In the genomic region with DNA sequence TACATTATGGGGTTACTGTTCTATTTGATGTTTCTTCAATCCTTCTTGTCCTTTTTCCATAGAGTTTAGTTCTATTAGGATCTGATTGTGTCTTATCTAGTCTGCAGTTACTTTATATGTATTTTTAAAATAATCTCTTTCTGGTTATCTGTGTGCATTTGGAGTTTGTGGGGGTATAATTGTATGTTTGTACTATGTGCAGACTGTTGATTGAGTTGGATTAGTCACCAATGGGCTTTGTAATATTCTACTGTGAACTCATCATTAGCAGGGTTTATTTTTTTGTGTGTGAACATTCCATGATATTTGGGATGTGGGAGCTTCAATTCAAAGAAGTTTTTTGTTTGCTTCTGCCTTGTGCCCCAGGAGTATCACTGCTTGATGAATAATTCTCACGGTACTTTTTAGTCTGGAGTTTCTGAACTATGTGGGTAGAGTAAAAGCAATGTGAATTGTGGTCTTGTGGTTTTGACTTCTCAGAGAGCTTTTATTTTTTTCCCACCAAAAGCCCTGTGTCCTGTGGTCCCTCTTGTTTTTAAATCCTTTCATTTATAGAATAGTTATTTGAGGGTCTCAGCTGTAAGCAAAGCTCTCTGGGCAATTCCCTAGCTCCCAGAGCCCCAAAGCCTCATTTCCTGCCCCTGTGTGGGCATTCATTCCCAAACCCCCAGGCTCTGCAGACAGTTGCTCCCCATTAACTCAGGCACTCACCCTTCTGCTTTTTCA, we compare ENCODE assay signal across 9 cellular contexts.
DNase-seq lines count a peak whose midpoint lies in the region; ATAC-seq and TF ChIP-seq lines count a peak whose summit lies in the region.
"Had no signal": no experiment of that assay in that cellular context is flagged by ENCODE, and none has a peak within 500 bp of the region (broad histone marks: within the 10 kb centered on the region; RNA-seq: fewer than 3 reads in every experiment).

No MANE protein-coding gene starts in this region.

- no peak overlapping the region for H3K4me3 Mint-ChIP-seq in osteocyte (ENCODE audit: unreplicated experiment)
- H3K4me3 Mint-ChIP-seq: neural crest cell had no signal

- TF ChIP-seq POLR2A in NB4 (IDR thresholded peaks at IDR 0.05; ENCODE audit: extremely low read depth, insufficient read length) = no peak

- H3K4me1 Mint-ChIP-seq in osteocyte (ENCODE audit: unreplicated experiment) = peaks cover 13% of the 10 kb centered on the region
- H3K4me1 Mint-ChIP-seq: neural crest cell had no signal

- no peak for TF ChIP-seq CTCF in NB4 (IDR thresholded peaks at IDR 0.05; ENCODE audit: low read depth, low read length)
- TF ChIP-seq CTCF in osteocyte (IDR thresholded peaks at IDR 0.05) = no peak

- peaks cover 14% of the 10 kb centered on the region for H3K9me3 Mint-ChIP-seq in osteocyte (ENCODE audit: unreplicated experiment)

- no peaks in the 10 kb centered on the region for H3K27me3 Mint-ChIP-seq in osteocyte (ENCODE audit: unreplicated experiment)

- DNase-seq in NB4 (ENCODE audit: low read depth) (peak; percentile 11), osteocyte (ENCODE audit: extremely low spot score, unreplicated experiment) (no peak), medulla oblongata (ENCODE audit: extremely low spot score) (no peak)
- no peak for DNase-seq in stimulated activated CD8-positive, alpha-beta memory T cell treated with anti-CD3 and anti-CD28 coated beads, Interleukin-4, amount 100 ng/mL, for 48 hours
- DNase-seq in stimulated activated CD4-positive, alpha-beta T cell treated with anti-CD3 and anti-CD28 coated beads, Interleukin-4, amount 100 ng/mL, for 1 hour = no peak

- ATAC-seq in GM19023 (IDR thresholded peaks at IDR 0.05; ENCODE audit: unreplicated experiment) (peak; percentile 89), HG02759 (IDR thresholded peaks at IDR 0.05; ENCODE audit: unreplicated experiment) (peak; percentile 95)

- H3K36me3 Mint-ChIP-seq in osteocyte (ENCODE audit: unreplicated experiment) = no peaks in the 10 kb centered on the region

- peak overlapping the region; percentile 86 for H3K27ac Mint-ChIP-seq in osteocyte (ENCODE audit: unreplicated experiment)

- H3K4me3 ChIP-seq in NB4 (ENCODE audit: low read depth, low read length) = no peak overlapping the region
- H3K4me3 ChIP-seq: thoracic aorta had no signal
